ENCODE assay signal across 18 cellular contexts in genomic region chr3:42513521-42513920, GRCh38. TPM values are rescaled to one million over a fixed set of nuclear protein-coding genes. Genes with fewer than 3 reads are reported as not detected.
A peak's percentile ranks its signal among the peaks of the same experiment; 100 is the strongest.
DNase-seq lines count a peak whose midpoint lies in the region; ATAC-seq and TF ChIP-seq lines count a peak whose summit lies in the region.
"Had no signal": no experiment of that assay in that cellular context is flagged by ENCODE, and none has a peak within 500 bp of the region (broad histone marks: within the 10 kb centered on the region; RNA-seq: fewer than 3 reads in every experiment).

No MANE protein-coding gene starts in this region.

- ATAC-seq in left cardiac atrium (no peak), Right ventricle myocardium inferior (no peak)
- ATAC-seq: A549, K562 had no signal

- H3K27me3 ChIP-seq in osteoblast (ENCODE audit: insufficient read depth, low read length) (peaks cover 9% of the 10 kb centered on the region), vagina (no peaks in the 10 kb centered on the region)

- H2AFZ ChIP-seq in osteoblast (ENCODE audit: low read length), result no peak overlapping the region

- H3K9me3 ChIP-seq in osteoblast (ENCODE audit: low read depth, low read length) (no peaks in the 10 kb centered on the region), vagina (no peaks in the 10 kb centered on the region)
- H3K9me3 ChIP-seq: A549 had no signal

- H4K20me1 ChIP-seq in osteoblast (ENCODE audit: insufficient read depth, low read length), result no peaks in the 10 kb centered on the region

- TF ChIP-seq POLR2A in vagina (IDR thresholded peaks at IDR 0.05), result no peak

- H3K27ac ChIP-seq in coronary artery (peak overlapping the region; percentile 83 to 89), osteoblast (ENCODE audit: low read depth, low read length) (no peak overlapping the region), vagina (peak overlapping the region; percentile 60)
- H3K27ac ChIP-seq: A549 had no signal

- H3K36me3 ChIP-seq in osteoblast (ENCODE audit: insufficient read depth, low read length), result no peaks in the 10 kb centered on the region
- no peaks in the 10 kb centered on the region for H3K36me3 ChIP-seq in vagina

- H3K4me1 ChIP-seq in osteoblast (ENCODE audit: insufficient read depth, low read length), result no peaks in the 10 kb centered on the region
- H3K4me1 ChIP-seq in vagina, result peaks cover 28% of the 10 kb centered on the region
- H3K4me1 ChIP-seq: A549 had no signal

- intact Hi-C loops in left cardiac atrium (cut with DNase I), result no loop called here
- intact Hi-C loops in Right ventricle myocardium inferior (cut with DNase I), result no loop called here
- intact Hi-C loops in vagina (cut with DNase I), result no loop called here

- no peak overlapping the region for H3K4me2 ChIP-seq in osteoblast (ENCODE audit: insufficient read depth, low read length)
- H3K4me2 ChIP-seq: A549 had no signal

- TF ChIP-seq CTCF in coronary artery (IDR thresholded peaks at IDR 0.05) (no peak), osteoblast (IDR thresholded peaks at IDR 0.05; ENCODE audit: extremely low read depth, low read depth, low read length) (no peak), vagina (IDR thresholded peaks at IDR 0.05) (no peak)

- H3K79me2 ChIP-seq in osteoblast (ENCODE audit: insufficient read depth, low read length), result no peaks in the 10 kb centered on the region

- no peak overlapping the region for H3K4me3 ChIP-seq in coronary artery
- H3K4me3 ChIP-seq in osteoblast (ENCODE audit: insufficient read depth, low read length), result no peak overlapping the region
- H3K4me3 ChIP-seq in vagina, result no peak overlapping the region
- H3K4me3 ChIP-seq: A549, K562 had no signal

- DNase-seq in left cardiac atrium (peak; percentile 11), Right ventricle myocardium inferior (ENCODE audit: missing footprints) (no peak), coronary artery (ENCODE audit: low spot score) (no peak), osteoblast (ENCODE audit: insufficient read length, low spot score, missing footprints) (peak; percentile 31), vagina (ENCODE audit: extremely low spot score in 2 of 2) (no peak), NCI-H524 (lab: John Stamatoyannopoulos, UW) (no peak), activated gamma-delta T cell (lab: John Stamatoyannopoulos, UW) (no peak), hepatic stellate cell (ENCODE audit: low spot score) (no peak)
- DNase-seq: CD8-positive, alpha-beta memory T cell; NCI-H1105; NCI-H2081 treated with DMSO at 0.1 percent for 48 hours; NCI-H510A; NCI-H82; OCI-M1; SIG-M5 had no signal

RNA-seq across cellular contexts. Expression of gene VIPR1, which starts 11.1 kb away (rescaled TPM):
- total RNA-seq in left cardiac atrium, result 1 to 10 TPM; 4.9 to 5.9 TPM
- 2.1 TPM for total RNA-seq in Right ventricle myocardium inferior
- not detected in 2 replicates for total RNA-seq in osteoblast
- 9.3 TPM for total RNA-seq in vagina
- total RNA-seq: H4 had no signal

Comparison
In these comparisons a context has a peak if more than half of its experiments do, and no peak if none do; other contexts are left out.
1. DNase-seq: peak in left cardiac atrium (single experiment) and osteoblast (single experiment); none in Right ventricle myocardium inferior (single experiment), coronary artery (single experiment), vagina (0 of 2), NCI-H524 (0 of 2), activated gamma-delta T cell (single experiment) and hepatic stellate cell (single experiment).